23 cellular contexts compared by ENCODE assay signal in the genomic region with DNA sequence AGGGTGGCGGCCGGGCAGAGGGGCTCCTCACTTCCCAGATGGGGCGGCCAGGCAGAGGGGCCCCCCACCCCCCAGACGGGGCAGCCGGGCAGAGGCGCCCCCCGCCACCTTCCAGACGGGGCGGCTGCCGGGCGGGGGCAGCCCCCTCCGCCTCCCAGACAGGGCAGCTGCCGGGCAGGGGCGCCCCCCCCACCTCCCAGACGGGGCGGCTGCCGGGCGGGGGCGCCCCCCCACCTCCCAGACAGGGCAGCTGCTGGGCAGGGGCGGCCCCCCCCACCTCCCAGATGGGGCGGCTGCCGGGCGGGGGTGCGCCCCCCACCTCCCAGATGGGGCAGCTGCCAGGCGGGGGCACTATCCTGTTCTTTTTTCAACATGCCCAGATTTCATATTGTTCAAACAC.
"Had no signal": no experiment of that assay in that cellular context is flagged by ENCODE, and none has a peak within 500 bp of the region (broad histone marks: within the 10 kb centered on the region; RNA-seq: fewer than 3 reads in every experiment).

No MANE protein-coding gene starts in this region.

- DNase-seq: effector CD4-positive, alpha-beta T cell; endodermal cell; erythroblast; foreskin keratinocyte; islet precursor cell; lower lobe of right lung; natural killer cell; sigmoid colon; stimulated activated CD4-positive, alpha-beta T cell treated with anti-CD3 and anti-CD28 coated beads, Interleukin-2, amount 100 ng/mL, for 24 hours; stimulated activated CD4-positive, alpha-beta T cell treated with anti-CD3 and anti-CD28 coated beads, Interleukin-4, amount 100 ng/mL, for 4 hours; stimulated activated naive CD4-positive, alpha-beta T cell; thyroid gland had no signal

- H3K9me3 ChIP-seq: lower lobe of right lung, pancreas, prostate gland, sigmoid colon, suprapubic skin, thyroid gland, upper lobe of left lung, vagina had no signal

- ATAC-seq: foreskin keratinocyte, natural killer cell, pancreas had no signal

- H3K27ac Mint-ChIP-seq: endodermal cell, memory B cell, mesothelial cell of epicardium, natural killer cell had no signal

- H3K27ac ChIP-seq: coronary artery, foreskin keratinocyte, lower lobe of right lung, pancreas, prostate gland, skin epidermis, suprapubic skin, thyroid gland, upper lobe of left lung, vagina had no signal

- FAIRE-seq: endothelial cell of umbilical vein, pancreas had no signal

- H3K27me3 ChIP-seq: foreskin keratinocyte, pancreas, sigmoid colon, suprapubic skin, thyroid gland, upper lobe of left lung, vagina had no signal

- H3K27me3 Mint-ChIP-seq: memory B cell had no signal

- H3K36me3 ChIP-seq: lower lobe of right lung, pancreas, prostate gland, sigmoid colon, suprapubic skin, thyroid gland, upper lobe of left lung, vagina had no signal

- H3K4me3 Mint-ChIP-seq: endodermal cell, memory B cell, mesothelial cell of epicardium, natural killer cell, neural crest cell had no signal

- H3K4me3 ChIP-seq: coronary artery, lower lobe of right lung, pancreas, prostate gland, sigmoid colon, skin epidermis, suprapubic skin, thyroid gland, upper lobe of left lung, vagina had no signal

- H3K4me1 Mint-ChIP-seq: memory B cell, natural killer cell had no signal

- H3K4me1 ChIP-seq: pancreas, prostate gland, thyroid gland, upper lobe of left lung, vagina had no signal

- H3K9me3 Mint-ChIP-seq: natural killer cell had no signal

- H3K36me3 Mint-ChIP-seq: memory B cell, natural killer cell had no signal
